8 cellular contexts compared by ENCODE assay signal in the genomic region with DNA sequence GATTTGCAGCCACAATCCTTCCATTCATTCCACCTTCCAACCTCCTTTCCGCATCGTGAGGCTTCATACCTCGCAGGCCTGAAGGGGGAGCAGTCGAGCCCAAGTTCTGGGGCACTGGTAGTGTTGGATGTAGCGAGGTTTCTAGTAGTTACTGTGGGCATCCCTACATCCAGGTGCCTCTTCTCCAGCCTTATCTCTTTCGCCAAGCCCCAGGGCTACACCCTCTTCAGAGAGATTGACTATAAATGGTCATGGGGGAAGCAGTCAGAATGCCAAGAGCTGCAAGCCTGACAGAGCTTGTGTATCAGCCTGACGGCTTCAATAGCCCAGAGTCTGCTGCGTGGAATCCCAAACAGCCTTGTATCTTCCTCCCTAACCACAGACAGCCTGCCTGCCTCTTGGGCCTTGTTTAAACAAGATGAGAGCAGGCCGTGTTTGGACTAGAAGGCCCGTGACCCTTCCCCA. TPM values are rescaled to one million over a fixed set of nuclear protein-coding genes. Genes with fewer than 3 reads are reported as not detected.
A peak's percentile ranks its signal among the peaks of the same experiment; 100 is the strongest.
DNase-seq lines count a peak whose midpoint lies in the region; ATAC-seq and TF ChIP-seq lines count a peak whose summit lies in the region.

No MANE protein-coding gene starts in this region.

- CTCF ChIA-PET in PC-3 (lab: Charles Lee): no interaction called here

- TF ChIP-seq CTCF in PC-3 (conservative IDR thresholded peaks at IDR 0.05; ENCODE audit: low read depth, low read length) (peak; percentile 87), fibroblast of mammary gland (conservative IDR thresholded peaks at IDR 0.05; ENCODE audit: control insufficient read depth, insufficient read depth, low read depth, low read length) (peak; percentile 81), ovary (IDR thresholded peaks at IDR 0.05) (peak; percentile 40 to 74 (median 62))

- peak; percentile 3 for DNase-seq in SIG-M5 treated with dmso at 0.1 percent for 504 hours (lab: John Stamatoyannopoulos, UW; ENCODE audit: unreplicated experiment)
- DNase-seq in SIG-M5 (lab: John Stamatoyannopoulos, UW): no peak
- DNase-seq in PC-3: peak; percentile 57
- peak; percentile 55 for DNase-seq in fibroblast of mammary gland (ENCODE audit: low read depth)
- DNase-seq in ovary: peak; percentile 77 to 90 (median 85)
- DNase-seq in NCI-H2171 (lab: John Stamatoyannopoulos, UW): no peak
- DNase-seq in GF-D8 (lab: John Stamatoyannopoulos, UW): no peak
- no peak for DNase-seq in kidney tubule cell (ENCODE audit: low spot score)

- 7 to 14% (median 10%) methylated on average over 10 of the region's 10 CpGs for WGBS in ovary, 3 donors

- POLR2A ChIA-PET in PC-3 (lab: Charles Lee; ENCODE audit: unreplicated experiment): no interaction called here

- no peak overlapping the region for H3K4me3 ChIP-seq in PC-3 (ENCODE audit: low read length)
- no peak overlapping the region for H3K4me3 ChIP-seq in fibroblast of mammary gland (ENCODE audit: control insufficient read depth, low read depth, low read length)
- H3K4me3 ChIP-seq in ovary: no peak overlapping the region

- H3K4me1 ChIP-seq in PC-3 (ENCODE audit: insufficient read depth, low read length) (no peaks in the 10 kb centered on the region), ovary (ENCODE audit: insufficient read depth) (peaks cover 5% of the 10 kb centered on the region)

- TF ChIP-seq EP300 in ovary (IDR thresholded peaks at IDR 0.05): no peak

- no peak for TF ChIP-seq POLR2A in ovary (IDR thresholded peaks at IDR 0.05)

- H3K27me3 ChIP-seq in PC-3 (ENCODE audit: low read length) (no peaks in the 10 kb centered on the region), ovary (no peaks in the 10 kb centered on the region)

- H3K27ac ChIP-seq in PC-3 (ENCODE audit: low read length) (no peak overlapping the region), ovary (peak overlapping the region in 1 of 2 donors; percentile 65)

- peaks cover 6% of the 10 kb centered on the region; the same call in 1 of the 2 replicates for H3K79me2 ChIP-seq in PC-3 (ENCODE audit: low read length)

- H4K20me1 ChIP-seq in PC-3 (ENCODE audit: low read length): no peaks in the 10 kb centered on the region

- intact Hi-C loops in PC-3 (cut with micrococcal nuclease) (no loop called here), ovary (cut with DNase I) (loop anchor here in 1 of 4 donors (10.0 kb wide), 1 partner anchor 69 kb away; no protein-coding TSS in a partner anchor)

- no peaks in the 10 kb centered on the region for H3K9me2 ChIP-seq in PC-3 (replicated peaks; ENCODE audit: low read length)

- H3F3A ChIP-seq in PC-3 (ENCODE audit: low read length, unreplicated experiment): no peaks in the 10 kb centered on the region

- no peak overlapping the region for H2AFZ ChIP-seq in PC-3 (ENCODE audit: low read length)

- no peak overlapping the region for H3K9ac ChIP-seq in PC-3 (ENCODE audit: low read length)

- H3K9me3 ChIP-seq in PC-3 (ENCODE audit: low read length) (no peaks in the 10 kb centered on the region), ovary (no peaks in the 10 kb centered on the region)

- peaks cover 6% of the 10 kb centered on the region; the same call in 1 of the 2 replicates for H3K36me3 ChIP-seq in PC-3 (ENCODE audit: low read depth, low read length)
- no peaks in the 10 kb centered on the region for H3K36me3 ChIP-seq in ovary

- no TSS peak for BruUV-seq in PC-3 (replicated peaks; lab: Mats Ljungman, UMichigan)

- no peak overlapping the region for H3K4me2 ChIP-seq in PC-3 (ENCODE audit: low read length)

- ATAC-seq in PC-3: peak; percentile 53; the same call in 1 of the 2 replicates

RNA-seq across cellular contexts. Expression of a gene that starts 28.9 kb away (rescaled TPM):
- total RNA-seq in PC-3 (2014; rRNA removed): 30.4 and 33.0 TPM in 2 replicates
- 10 to 100 TPM; 21.9 to 70.5 (median 25.3) TPM for total RNA-seq in ovary
- 10 to 100 TPM; 11.9 to 33.7 TPM for polyA plus RNA-seq in ovary

Comparison
In these comparisons a context has a peak if more than half of its experiments do, and no peak if none do; other contexts are left out.
1. DNase-seq: peak in SIG-M5 treated with dmso at 0.1 percent for 504 hours (single experiment), PC-3 (single experiment), fibroblast of mammary gland (single experiment) and ovary (5 of 5); none in SIG-M5 (single experiment), NCI-H2171 (single experiment), GF-D8 (single experiment) and kidney tubule cell (single experiment).
2. Peak in every context shown above with its lines, with median percentiles within 50 percentile points of each other: CTCF ChIP-seq.